In the genomic region with DNA sequence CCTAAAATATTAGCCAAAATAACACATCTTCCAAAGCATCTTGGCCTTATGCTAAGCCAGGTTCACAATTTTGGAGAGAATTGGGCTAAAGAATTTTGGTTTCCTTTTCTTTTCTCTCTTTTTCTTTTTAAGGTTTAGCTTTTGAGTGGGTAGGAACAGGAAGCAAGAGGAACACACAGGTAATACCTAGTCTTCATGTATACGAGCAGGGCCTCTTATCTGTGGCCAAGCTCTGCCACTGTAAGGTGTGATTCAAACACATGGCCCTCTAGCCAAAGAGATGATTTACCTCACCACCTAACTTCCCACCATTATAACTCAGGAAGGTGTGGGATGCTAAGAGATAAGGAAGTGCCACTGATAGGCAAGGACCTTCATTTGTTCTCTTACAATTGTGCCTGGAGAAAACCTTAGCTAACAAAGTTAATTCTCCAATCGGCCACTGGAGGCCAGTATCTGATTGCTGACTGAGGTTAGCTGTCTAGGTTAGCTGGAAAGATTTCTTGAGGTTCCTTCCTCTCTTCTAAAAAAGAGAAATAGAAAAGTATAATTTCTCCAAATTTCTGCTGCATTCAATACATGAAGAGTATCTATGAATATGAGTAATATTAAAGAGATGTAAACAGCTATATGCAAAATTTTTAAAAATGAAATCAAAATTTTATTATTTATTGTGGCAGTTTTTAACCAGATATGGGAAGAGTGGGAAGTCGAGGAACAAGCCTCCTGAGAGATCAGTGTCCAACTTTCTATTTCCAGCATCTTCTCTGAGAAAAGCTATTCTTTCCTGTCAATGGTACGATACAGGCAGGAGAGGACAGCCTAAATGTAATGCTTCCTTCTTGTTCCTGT, we compare ENCODE assay signal across 8 cellular contexts. TPM values are rescaled to one million over a fixed set of nuclear protein-coding genes. Genes with fewer than 3 reads are reported as not detected.
A peak's percentile ranks its signal among the peaks of the same experiment; 100 is the strongest.
DNase-seq lines count a peak whose midpoint lies in the region; FAIRE-seq and TF ChIP-seq lines count a peak whose summit lies in the region.

No MANE protein-coding gene starts in this region.

- DNase-seq in H54 (ENCODE audit: insufficient read length, low spot score) (peak; percentile 6), LNCaP clone FGC (ENCODE audit: low read depth) (peak; percentile 31), SKM-1 treated with dmso at 0.1 percent for 144 hours (lab: John Stamatoyannopoulos, UW; ENCODE audit: unreplicated experiment) (peak; percentile 75), amygdala (lab: John Stamatoyannopoulos, UW) (peak in 33 of 56 donors; percentile 0 to 60 (median 8)), right atrium auricular region (ENCODE audit: low spot score) (no peak), small intestine (peak; percentile 58)
- DNase-seq in NK-92 treated with Interleukin-12 subunit alpha and Interleukin-12 subunit beta, amount 100 ng/mL, for 24 hours (lab: John Stamatoyannopoulos, UW) = no peak

- WGBS in small intestine, 3 donors = 57 to 60% (median 60%) methylated on average over 4 of the region's 4 CpGs

- H3K4me3 ChIP-seq in LNCaP clone FGC (ENCODE audit: low read depth, low read length) (no peak overlapping the region), right atrium auricular region (no peak overlapping the region), small intestine (ENCODE audit: low read depth in 1 of 2, low read length in 2 of 2) (no peak overlapping the region)

- no peaks in the 10 kb centered on the region for H3K27me3 ChIP-seq in right atrium auricular region
- H3K27me3 ChIP-seq in small intestine (ENCODE audit: control insufficient read depth in 2 of 2, insufficient read depth in 2 of 2, low read length in 2 of 2) = no peaks in the 10 kb centered on the region

- H3K4me1 ChIP-seq in right atrium auricular region = no peaks in the 10 kb centered on the region
- H3K4me1 ChIP-seq in small intestine (ENCODE audit: control insufficient read depth in 2 of 2, insufficient read depth in 1 of 2, low read depth in 1 of 2, low read length in 1 of 2) = no peaks in the 10 kb centered on the region

- H3K9me3 ChIP-seq in right atrium auricular region (no peaks in the 10 kb centered on the region), small intestine (ENCODE audit: control insufficient read depth, low read depth) (no peaks in the 10 kb centered on the region)

- H3K36me3 ChIP-seq in right atrium auricular region = no peaks in the 10 kb centered on the region
- H3K36me3 ChIP-seq in small intestine (ENCODE audit: control insufficient read depth in 2 of 2, insufficient read depth in 2 of 2, low read length in 2 of 2) = no peaks in the 10 kb centered on the region

- H3K27ac ChIP-seq in right atrium auricular region (no peak overlapping the region), small intestine (ENCODE audit: low read depth in 1 of 2, low read length in 1 of 2) (no peak overlapping the region)

- TF ChIP-seq CTCF in GM12873 (IDR thresholded peaks at IDR 0.05; ENCODE audit: insufficient read depth, low read depth, low read length, missing control alignments) (peak; percentile 73), LNCaP clone FGC (IDR thresholded peaks at IDR 0.05; ENCODE audit: control insufficient read depth, extremely low read depth, insufficient read depth) (peak; percentile 87), right atrium auricular region (IDR thresholded peaks at IDR 0.05) (peak; percentile 72 to 78)

- no peak for TF ChIP-seq POLR2A in H54 (IDR thresholded peaks at IDR 0.05; ENCODE audit: low read depth, low read length)

- peak; percentile 69 for FAIRE-seq in H54 (lab: Jason Lieb, UNC)
- peak; percentile 77 for FAIRE-seq in small intestine (lab: Jason Lieb, UNC)

RNA-seq across cellular contexts. Expression of a gene that starts 30.1 kb away (rescaled TPM):
- total RNA-seq in right atrium auricular region = 1 to 10 TPM; 4.9 to 5.5 TPM
- polyA plus RNA-seq in small intestine = 1 to 10 TPM; 3.5 to 9.8 (median 5.8) TPM

RNA-seq across cellular contexts. Expression of a gene that starts 51.5 kb away (rescaled TPM):
- under 1 TPM; 0.15 to 0.63 TPM for total RNA-seq in right atrium auricular region
- polyA plus RNA-seq in small intestine = under 1 TPM in 2 of 3 donors, not detected in 1; 0.09 to 0.22 TPM

Comparison
In these comparisons a context has a peak if more than half of its experiments do, and no peak if none do; other contexts are left out.
1. DNase-seq: peak in H54 (single experiment), LNCaP clone FGC (single experiment), SKM-1 treated with dmso at 0.1 percent for 144 hours (single experiment), amygdala (33 of 56) and small intestine (single experiment); none in right atrium auricular region (single experiment) and NK-92 treated with Interleukin-12 subunit alpha and Interleukin-12 subunit beta, amount 100 ng/mL, for 24 hours (single experiment).
2. Peak in every context shown above with its lines, with median percentiles within 50 percentile points of each other: CTCF ChIP-seq.